ENCODE assay signal across 13 cellular contexts in the genomic region with DNA sequence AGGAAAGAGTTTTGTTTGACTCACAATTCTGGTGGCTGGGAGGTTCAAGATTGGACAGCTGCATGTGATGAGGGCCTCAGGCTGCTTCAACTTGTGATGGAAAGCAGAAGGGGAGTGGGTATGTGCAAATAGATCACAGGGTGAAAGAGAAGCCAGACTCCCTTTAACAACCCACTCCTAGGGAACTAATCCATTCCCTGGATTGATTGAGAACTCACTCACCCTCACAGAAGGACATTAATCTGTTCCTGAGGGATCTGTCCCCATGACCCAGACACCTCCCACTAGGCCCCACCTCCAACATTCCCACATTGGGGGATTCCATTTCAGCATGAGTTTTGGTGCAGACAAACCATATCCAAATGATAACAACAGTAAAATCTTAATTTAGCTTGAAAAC. TPM values are rescaled to one million over a fixed set of nuclear protein-coding genes. Genes with fewer than 3 reads are reported as not detected.
DNase-seq lines count a peak whose midpoint lies in the region; ATAC-seq and TF ChIP-seq lines count a peak whose summit lies in the region.
"Had no signal": no experiment of that assay in that cellular context is flagged by ENCODE, and none has a peak within 500 bp of the region (broad histone marks: within the 10 kb centered on the region; RNA-seq: fewer than 3 reads in every experiment).

No MANE protein-coding gene starts in this region.

- no peaks in the 10 kb centered on the region for H3K36me3 Mint-ChIP-seq in glutamatergic neuron (ENCODE audit: unreplicated experiment)

- no peaks in the 10 kb centered on the region for H3K9me2 ChIP-seq in HCT116 (ENCODE audit: insufficient read depth)

- no peak overlapping the region for H3K4me3 ChIP-seq in HCT116 (replicated peaks in 1 of 2; ENCODE audit: low read depth in 1 of 2, low read length in 2 of 2)
- no peak overlapping the region for H3K4me3 ChIP-seq in testis
- H3K4me3 ChIP-seq: BLaER1 treated with 17β-estradiol and CSF1 and Interleukin-3, amounts not matched to agents 10 nM and 100 nM; GM12878; GM23338 had no signal

- peaks cover 1% of the 10 kb centered on the region for H3K9me3 Mint-ChIP-seq in glutamatergic neuron (ENCODE audit: unreplicated experiment)
- H3K9me3 Mint-ChIP-seq: CD4-positive, alpha-beta T cell; GM23338; H9; HFFc6 had no signal

- H3K27ac Mint-ChIP-seq in glutamatergic neuron (ENCODE audit: unreplicated experiment): peak overlapping the region; percentile 24
- H3K27ac Mint-ChIP-seq: CD4-positive, alpha-beta T cell; GM23338; H9; HFFc6 had no signal

- intact Hi-C loops in HCT116 (cut with micrococcal nuclease): no loop called here
- intact Hi-C loops in testis (cut with DNase I; ENCODE audit: low total_unique reads): loop anchor here (5.0 kb wide), 1 partner anchor 129 kb away; no protein-coding TSS in a partner anchor

- RAD21 ChIA-PET in HCT116 (lab: Charles Lee; ENCODE audit: low non-redundant PET in 1 of 2, low total read pairs in 2 of 2, uncharacterized antibody in 2 of 2, unreplicated experiment in 2 of 2): interaction anchor here in 1 of 2 experiments (0.6 kb wide), 1 partner anchor 128 kb away, joined by 6 read pairs; no protein-coding TSS in a partner anchor

- POLR2A ChIA-PET in HCT116 (lab: Charles Lee): no interaction called here

- TF ChIP-seq POLR2A in HCT116 (IDR thresholded peaks at IDR 0.05; ENCODE audit: borderline replicate concordance, extremely low read depth, insufficient read depth, insufficient read length): no peak
- no peak for TF ChIP-seq POLR2A in testis (IDR thresholded peaks at IDR 0.05)

- peaks cover 4% of the 10 kb centered on the region for H3K27me3 Mint-ChIP-seq in glutamatergic neuron (ENCODE audit: unreplicated experiment)

- peaks cover 6% of the 10 kb centered on the region for H3K4me1 Mint-ChIP-seq in glutamatergic neuron (ENCODE audit: low read depth, unreplicated experiment)

- H3K4me1 ChIP-seq in HCT116 (ENCODE audit: control insufficient read depth in 1 of 2, insufficient read depth in 2 of 2, low read length in 2 of 2): no peaks in the 10 kb centered on the region
- no peaks in the 10 kb centered on the region for H3K4me1 ChIP-seq in testis

- no TSS peak for BruUV-seq in HCT116 (replicated peaks; lab: Mats Ljungman, UMichigan)

- H3K4me3 Mint-ChIP-seq in glutamatergic neuron (ENCODE audit: unreplicated experiment): no peak overlapping the region
- H3K4me3 Mint-ChIP-seq: CD4-positive, alpha-beta T cell; GM23338; H9; HFFc6 had no signal

- ATAC-seq in HCT116: no peak
- no peak for ATAC-seq in GM19455 (IDR thresholded peaks at IDR 0.05; ENCODE audit: unreplicated experiment)

- no peak for TF ChIP-seq CTCF in HCT116 (IDR thresholded peaks at IDR 0.05 in 2 of 3, conservative IDR thresholded peaks at IDR 0.05 in 1 of 3; ENCODE audit: borderline replicate concordance in 1 of 3, insufficient read depth in 1 of 3, low read depth in 2 of 3, low read length in 2 of 3)
- no peak for TF ChIP-seq CTCF in glutamatergic neuron (IDR thresholded peaks at IDR 0.05; ENCODE audit: partially characterized antibody, unreplicated experiment)
- TF ChIP-seq CTCF in testis (IDR thresholded peaks at IDR 0.05): no peak

- no peaks in the 10 kb centered on the region for H3K36me3 ChIP-seq in HCT116 (ENCODE audit: control insufficient read depth in 1 of 2, insufficient read depth in 2 of 2, low read length in 2 of 2)
- H3K36me3 ChIP-seq in testis (ENCODE audit: low read depth, missing control alignments): no peaks in the 10 kb centered on the region

- TF ChIP-seq RAD21 in HCT116 (IDR thresholded peaks at IDR 0.05; ENCODE audit: low read depth): no peak

- H4K20me1 ChIP-seq in HCT116 (ENCODE audit: insufficient read depth): no peaks in the 10 kb centered on the region
- H4K20me1 ChIP-seq: BLaER1 treated with 17β-estradiol and CSF1 and Interleukin-3, amounts not matched to agents 10 nM and 100 nM had no signal

- H3K27ac ChIP-seq in HCT116 (ENCODE audit: low read depth, low read length) (no peak overlapping the region), testis (no peak overlapping the region)
- H3K27ac ChIP-seq: BLaER1 treated with 17β-estradiol and CSF1 and Interleukin-3, amounts not matched to agents 10 nM and 100 nM had no signal

- H3K4me2 ChIP-seq in HCT116 (ENCODE audit: low read length): no peak overlapping the region
- H3K4me2 ChIP-seq: GM23338 had no signal

- peak overlapping the region; percentile 23 for H2AFZ ChIP-seq in HCT116 (ENCODE audit: low read depth, low read length, poor library complexity, severe bottlenecking)
- H2AFZ ChIP-seq: GM23338 had no signal

- H3K9me3 ChIP-seq in HCT116 (ENCODE audit: control insufficient read depth in 1 of 2, insufficient read depth in 1 of 2, low read depth in 1 of 2, low read length in 2 of 2) (no peaks in the 10 kb centered on the region), testis (no peaks in the 10 kb centered on the region)
- H3K9me3 ChIP-seq: BLaER1 treated with 17β-estradiol and CSF1 and Interleukin-3, amounts not matched to agents 10 nM and 100 nM had no signal

- H3K9ac ChIP-seq in HCT116 (ENCODE audit: low read length): no peak overlapping the region
- H3K9ac ChIP-seq: BLaER1 treated with 17β-estradiol and CSF1 and Interleukin-3, amounts not matched to agents 10 nM and 100 nM had no signal

- H3K27me3 ChIP-seq in HCT116 (ENCODE audit: insufficient read depth, low read length) (peaks cover 15% of the 10 kb centered on the region; the same call in 1 of the 2 replicates), testis (no peaks in the 10 kb centered on the region)
- H3K27me3 ChIP-seq: BLaER1 treated with 17β-estradiol and CSF1 and Interleukin-3, amounts not matched to agents 10 nM and 100 nM had no signal

- CTCF ChIA-PET in HCT116 (lab: Charles Lee): interaction anchor here (0.6 to 4.5 kb wide), 10 partner anchors 9 to 133 kb away, joined by 3 to 36 read pairs (median 4); a partner anchor contains a TSS

- DNase-seq in HCT116 (ENCODE audit: low read depth, low spot score) (no peak), NCI-H82 treated with DMSO at 0.1 percent for 48 hours (lab: John Stamatoyannopoulos, UW; ENCODE audit: unreplicated experiment) (peak; percentile 22), glutamatergic neuron (no peak), testis (peak; percentile 4), Kasumi-1 (lab: John Stamatoyannopoulos, UW) (no peak), NCI-H1436 (lab: John Stamatoyannopoulos, UW) (no peak)

- no peaks in the 10 kb centered on the region for H3K79me2 ChIP-seq in HCT116 (ENCODE audit: insufficient read depth, low read length)

TF ChIP-seq in HCT116, 20 proteins besides CTCF, POLR2A, EP300 and RAD21:
- TF ChIP-seq SRF (IDR thresholded peaks at IDR 0.05; ENCODE audit: low read depth) (no peak), SIN3A (IDR thresholded peaks at IDR 0.05; ENCODE audit: low read depth) (no peak), EZH2phosphoT487 (IDR thresholded peaks at IDR 0.05; ENCODE audit: borderline replicate concordance) (no peak), SP1 (IDR thresholded peaks at IDR 0.05; ENCODE audit: low read depth) (no peak), EGR1 (IDR thresholded peaks at IDR 0.05; ENCODE audit: low read depth) (no peak)
- TF ChIP-seq, protein P1, sequence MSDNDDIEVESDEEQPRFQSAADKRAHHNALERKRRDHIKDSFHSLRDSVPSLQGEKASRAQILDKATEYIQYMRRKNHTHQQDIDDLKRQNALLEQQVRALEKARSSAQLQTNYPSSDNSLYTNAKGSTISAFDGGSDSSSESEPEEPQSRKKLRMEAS (IDR thresholded peaks at IDR 0.05): no peak
TF ChIP-seq in HCT116: peak in this region for 0.

RNA-seq across cellular contexts. Expression of a gene that starts 25.6 kb away (rescaled TPM):
- total RNA-seq in HCT116 (2021; ENCODE audit: unreplicated experiment): 79.8 TPM
- 72.9 and 108 TPM in 2 replicates for polyA plus RNA-seq in HCT116 (2012)
- total RNA-seq in glutamatergic neuron (ENCODE audit: unreplicated experiment): 20.8 TPM
- total RNA-seq in testis: 10 to 100 TPM; 29.9 to 43.9 TPM
- 49.0 TPM for polyA plus RNA-seq in testis (ENCODE audit: insufficient read depth, low read depth, low replicate concordance)

RNA-seq across cellular contexts. Expression of a gene that starts 32.3 kb away (rescaled TPM):
- 14.3 TPM for total RNA-seq in HCT116 (2021; ENCODE audit: unreplicated experiment)
- polyA plus RNA-seq in HCT116 (2012): 1.9 and 2.8 TPM in 2 replicates
- total RNA-seq in glutamatergic neuron (ENCODE audit: unreplicated experiment): 37.3 TPM
- total RNA-seq in testis: 10 to 100 TPM; 54.6 to 61.2 TPM
- 32.6 TPM for polyA plus RNA-seq in testis (ENCODE audit: insufficient read depth, low read depth, low replicate concordance)

Comparison
In these comparisons a context has a peak if more than half of its experiments do, and no peak if none do; other contexts are left out.
1. DNase-seq: peak in NCI-H82 treated with DMSO at 0.1 percent for 48 hours (single experiment) and testis (single experiment); none in HCT116 (single experiment), glutamatergic neuron (single experiment), Kasumi-1 (0 of 2) and NCI-H1436 (single experiment).